Comparison of ENCODE assay signal across 8 cellular contexts in the genomic region with DNA sequence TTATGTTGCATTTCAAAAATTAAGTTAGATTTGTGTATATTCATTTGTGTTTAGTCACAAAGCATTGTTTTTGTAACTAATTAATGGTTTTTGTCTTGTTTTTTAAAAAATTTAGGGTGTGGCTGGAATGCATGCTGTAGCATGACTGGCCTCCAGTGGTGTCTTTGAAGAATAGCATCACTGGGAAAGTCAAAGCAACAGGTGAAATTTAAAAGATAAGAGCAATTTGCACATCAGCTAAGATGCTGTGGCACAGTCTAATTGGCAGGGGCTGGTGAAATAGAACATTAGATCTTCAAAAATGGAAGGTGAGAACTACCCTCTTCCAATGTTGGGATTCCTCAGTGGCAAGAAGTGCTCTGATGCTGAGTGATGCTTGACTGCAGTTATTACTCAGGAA. TPM values are rescaled to one million over a fixed set of nuclear protein-coding genes. Genes with fewer than 3 reads are reported as not detected.
DNase-seq lines count a peak whose midpoint lies in the region; ATAC-seq and TF ChIP-seq lines count a peak whose summit lies in the region.

No MANE protein-coding gene starts in this region.

- H3K27ac ChIP-seq in mesendoderm (ENCODE audit: low read depth, low read length), result no peak overlapping the region

- H3K4me2 ChIP-seq in mesendoderm (ENCODE audit: low read length), result no peak overlapping the region

- no peak overlapping the region for H2BK15ac ChIP-seq in mesendoderm (replicated peaks; ENCODE audit: low read depth)

- H2BK120ac ChIP-seq in mesendoderm (ENCODE audit: low read depth, low read length), result no peak overlapping the region

- POLR2A ChIA-PET in activated CD4-positive, alpha-beta T cell treated with anti-CD3 and anti-CD28 coated beads, Interleukin-2, amount 10 ng/mL, durations not matched to agents 7 days and 5 days (lab: Charles Lee), result no interaction called here

- ATAC-seq in HG02759 (IDR thresholded peaks at IDR 0.05; ENCODE audit: unreplicated experiment) (no peak), GM18498 (IDR thresholded peaks at IDR 0.05; ENCODE audit: unreplicated experiment) (no peak)

- no peak overlapping the region for H3K4me3 Mint-ChIP-seq in activated T-helper 2 cell treated with anti-CD3 and anti-CD28 coated beads, Interferon-gamma antibody, Interleukin-2, Interleukin-4, amounts not matched to agents 10 μg/mL and 5 μg/mL and 100 μg/mL, durations not matched to agents 14 hours and 24 hours and 36 hours (ENCODE audit: low read depth)
- no peak overlapping the region for H3K4me3 Mint-ChIP-seq in activated CD4-positive, alpha-beta T cell treated with anti-CD3 and anti-CD28 coated beads, Interleukin-2, amount 10 ng/mL, durations not matched to agents 7 days and 5 days

- H3K27ac Mint-ChIP-seq in activated T-helper 2 cell treated with anti-CD3 and anti-CD28 coated beads, Interferon-gamma antibody, Interleukin-2, Interleukin-4, amounts not matched to agents 10 μg/mL and 5 μg/mL and 100 μg/mL, durations not matched to agents 14 hours and 24 hours and 36 hours, result no peak overlapping the region
- H3K27ac Mint-ChIP-seq in activated CD4-positive, alpha-beta T cell treated with anti-CD3 and anti-CD28 coated beads, Interleukin-2, amount 10 ng/mL, durations not matched to agents 7 days and 5 days, result no peak overlapping the region

- no peaks in the 10 kb centered on the region for H3K4me1 ChIP-seq in mesendoderm (ENCODE audit: control insufficient read depth, low read depth, low read length)

- H4K5ac ChIP-seq in mesendoderm (ENCODE audit: low read length), result no peak overlapping the region

- no peaks in the 10 kb centered on the region for H3K9me3 Mint-ChIP-seq in activated T-helper 2 cell treated with anti-CD3 and anti-CD28 coated beads, Interferon-gamma antibody, Interleukin-2, Interleukin-4, amounts not matched to agents 10 μg/mL and 5 μg/mL and 100 μg/mL, durations not matched to agents 14 hours and 24 hours and 36 hours
- no peaks in the 10 kb centered on the region for H3K9me3 Mint-ChIP-seq in activated CD4-positive, alpha-beta T cell treated with anti-CD3 and anti-CD28 coated beads, Interleukin-2, amount 10 ng/mL, durations not matched to agents 7 days and 5 days

- no peaks in the 10 kb centered on the region for H3K27me3 Mint-ChIP-seq in activated T-helper 2 cell treated with anti-CD3 and anti-CD28 coated beads, Interferon-gamma antibody, Interleukin-2, Interleukin-4, amounts not matched to agents 10 μg/mL and 5 μg/mL and 100 μg/mL, durations not matched to agents 14 hours and 24 hours and 36 hours (ENCODE audit: low read depth)
- peaks cover 3% of the 10 kb centered on the region for H3K27me3 Mint-ChIP-seq in activated CD4-positive, alpha-beta T cell treated with anti-CD3 and anti-CD28 coated beads, Interleukin-2, amount 10 ng/mL, durations not matched to agents 7 days and 5 days

- intact Hi-C loops in activated T-helper 2 cell treated with anti-CD3 and anti-CD28 coated beads, Interferon-gamma antibody, Interleukin-2, Interleukin-4, amounts not matched to agents 10 μg/mL and 5 μg/mL and 100 μg/mL, durations not matched to agents 14 hours and 24 hours and 36 hours (cut with micrococcal nuclease), result no loop called here

- DNase-seq in GM06990 (ENCODE audit: extremely low read depth, insufficient read length), result no peak
- DNase-seq in astrocyte of the hippocampus (ENCODE audit: low read depth, low spot score), result peak; percentile 34
- peak; percentile 64 for DNase-seq in mesendoderm
- DNase-seq in activated T-helper 2 cell treated with anti-CD3 and anti-CD28 coated beads, Interferon-gamma antibody, Interleukin-2, Interleukin-4, amounts not matched to agents 10 μg/mL and 5 μg/mL and 100 μg/mL, durations not matched to agents 14 hours and 24 hours and 36 hours (ENCODE audit: low spot score), result no peak
- no peak for DNase-seq in activated CD4-positive, alpha-beta T cell treated with anti-CD3 and anti-CD28 coated beads, Interleukin-2, amount 10 ng/mL, durations not matched to agents 7 days and 5 days

- no peak overlapping the region for H3K4ac ChIP-seq in mesendoderm (ENCODE audit: low read depth, low read length)

- CTCF ChIA-PET in activated CD4-positive, alpha-beta T cell treated with anti-CD3 and anti-CD28 coated beads, Interleukin-2, amount 10 ng/mL, durations not matched to agents 7 days and 5 days (lab: Charles Lee), result no interaction called here

- H2AK5ac ChIP-seq in mesendoderm (ENCODE audit: low read length), result no peak overlapping the region

- H3K27me3 ChIP-seq in GM06990 (replicated peaks; ENCODE audit: control insufficient read depth, insufficient read depth, low read length) (no peaks in the 10 kb centered on the region), mesendoderm (ENCODE audit: insufficient read depth, low read length, poor library complexity) (no peaks in the 10 kb centered on the region)

- no peak overlapping the region for H3K23ac ChIP-seq in mesendoderm (ENCODE audit: low read length)

- no peaks in the 10 kb centered on the region for H3K4me1 Mint-ChIP-seq in activated T-helper 2 cell treated with anti-CD3 and anti-CD28 coated beads, Interferon-gamma antibody, Interleukin-2, Interleukin-4, amounts not matched to agents 10 μg/mL and 5 μg/mL and 100 μg/mL, durations not matched to agents 14 hours and 24 hours and 36 hours (ENCODE audit: low read depth)
- no peaks in the 10 kb centered on the region for H3K4me1 Mint-ChIP-seq in activated CD4-positive, alpha-beta T cell treated with anti-CD3 and anti-CD28 coated beads, Interleukin-2, amount 10 ng/mL, durations not matched to agents 7 days and 5 days

- no peaks in the 10 kb centered on the region for H3K36me3 Mint-ChIP-seq in activated T-helper 2 cell treated with anti-CD3 and anti-CD28 coated beads, Interferon-gamma antibody, Interleukin-2, Interleukin-4, amounts not matched to agents 10 μg/mL and 5 μg/mL and 100 μg/mL, durations not matched to agents 14 hours and 24 hours and 36 hours (ENCODE audit: low read depth)
- H3K36me3 Mint-ChIP-seq in activated CD4-positive, alpha-beta T cell treated with anti-CD3 and anti-CD28 coated beads, Interleukin-2, amount 10 ng/mL, durations not matched to agents 7 days and 5 days (ENCODE audit: low read depth), result no peaks in the 10 kb centered on the region

- no peak overlapping the region for H2BK5ac ChIP-seq in mesendoderm (ENCODE audit: low read length)

- TF ChIP-seq CTCF in GM06990 (IDR thresholded peaks at IDR 0.05; ENCODE audit: insufficient read depth, low read length, poor library complexity, severe bottlenecking), result peak; percentile 69
- peak; percentile 73 for TF ChIP-seq CTCF in LNCAP (IDR thresholded peaks at IDR 0.05)

- no peaks in the 10 kb centered on the region for H3K79me2 ChIP-seq in mesendoderm (ENCODE audit: control insufficient read depth, insufficient read depth, low read length)

- H3K36me3 ChIP-seq in GM06990 (ENCODE audit: control insufficient read depth, insufficient read depth, low read length), result no peaks in the 10 kb centered on the region
- H3K36me3 ChIP-seq in mesendoderm (ENCODE audit: control insufficient read depth, insufficient read depth, low read length), result no peaks in the 10 kb centered on the region

- H3K9ac ChIP-seq in mesendoderm (ENCODE audit: low read length), result no peak overlapping the region

- no peak overlapping the region for H3K18ac ChIP-seq in mesendoderm (ENCODE audit: low read length)

- no peak overlapping the region for H3K4me3 ChIP-seq in GM06990 (replicated peaks; ENCODE audit: low read depth, low read length)
- H3K4me3 ChIP-seq in mesendoderm (ENCODE audit: low read length), result no peak overlapping the region

- no peaks in the 10 kb centered on the region for H3K79me1 ChIP-seq in mesendoderm (ENCODE audit: low read length)

- no peak overlapping the region for H3K56ac ChIP-seq in mesendoderm (ENCODE audit: low read length)

- H4K8ac ChIP-seq in mesendoderm (ENCODE audit: low read depth, low read length), result no peak overlapping the region

RNA-seq across cellular contexts. Expression of a gene that starts 45.3 kb away (rescaled TPM):
- 17.9 TPM for polyA plus RNA-seq in mesendoderm (2013, experiment 1 of 2)
- polyA plus RNA-seq in mesendoderm (2013, experiment 2 of 2), result 16.8 TPM
- total RNA-seq in activated T-helper 2 cell treated with anti-CD3 and anti-CD28 coated beads, Interferon-gamma antibody, Interleukin-2, Interleukin-4, amounts not matched to agents 10 μg/mL and 5 μg/mL and 100 μg/mL, durations not matched to agents 14 hours and 24 hours and 36 hours, result 2.5 and 2.9 TPM in 2 replicates
- total RNA-seq in activated CD4-positive, alpha-beta T cell treated with anti-CD3 and anti-CD28 coated beads, Interleukin-2, amount 10 ng/mL, durations not matched to agents 7 days and 5 days, result under 1 TPM; 0.42 to 0.67 TPM

Comparison
In these comparisons a context has a peak if more than half of its experiments do, and no peak if none do; other contexts are left out.
1. DNase-seq: peak in astrocyte of the hippocampus (single experiment) and mesendoderm (single experiment); none in GM06990 (single experiment), activated T-helper 2 cell treated with anti-CD3 and anti-CD28 coated beads, Interferon-gamma antibody, Interleukin-2, Interleukin-4, amounts not matched to agents 10 μg/mL and 5 μg/mL and 100 μg/mL, durations not matched to agents 14 hours and 24 hours and 36 hours (single experiment) and activated CD4-positive, alpha-beta T cell treated with anti-CD3 and anti-CD28 coated beads, Interleukin-2, amount 10 ng/mL, durations not matched to agents 7 days and 5 days (single experiment).